In the genomic region with DNA sequence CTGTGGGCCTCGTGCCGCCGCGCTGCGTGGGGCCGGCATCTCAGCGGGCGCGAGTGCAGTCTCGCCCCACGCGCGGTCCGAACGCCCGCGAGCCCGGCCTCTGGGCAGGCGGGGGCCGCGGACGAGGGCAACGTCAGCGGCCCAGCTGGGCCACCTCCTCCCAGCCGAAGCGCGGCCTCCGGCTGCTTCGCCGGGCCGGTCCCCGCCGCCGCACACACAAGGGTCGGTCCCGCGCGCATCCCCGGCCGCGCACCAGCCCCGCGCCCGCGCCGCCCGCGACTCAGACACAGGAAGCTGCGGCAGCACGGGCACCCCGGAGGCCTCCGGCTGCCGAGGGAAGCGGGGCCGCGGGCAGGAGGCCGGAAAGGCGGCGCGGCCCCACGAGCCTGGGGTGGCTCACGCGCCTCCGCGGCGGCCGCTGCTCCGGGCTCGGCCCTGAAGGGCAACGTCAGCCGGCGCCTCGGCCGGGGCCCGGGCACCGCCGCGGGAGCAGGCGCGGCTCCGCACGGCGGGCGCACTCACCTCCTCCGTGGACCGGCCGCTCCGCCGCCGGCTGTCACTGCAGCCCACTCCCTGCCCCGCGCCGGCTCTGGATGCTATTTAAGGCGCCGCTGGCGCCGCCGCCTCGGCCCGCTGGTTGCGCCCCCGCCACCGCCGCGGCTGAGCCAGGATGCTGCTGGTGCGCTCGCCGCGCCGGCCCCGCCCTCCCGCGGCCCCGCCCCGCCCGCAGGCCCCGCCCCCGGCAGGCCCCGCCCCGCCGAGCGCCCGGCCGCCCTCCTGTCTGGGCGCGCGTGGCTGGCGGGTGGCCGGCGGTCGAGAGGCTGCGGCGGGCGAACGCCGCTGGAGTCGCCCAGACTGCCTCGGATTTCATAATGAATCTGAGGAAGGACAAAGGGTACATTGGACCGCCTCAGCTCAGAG, we compare ENCODE assay signal across 8 cellular contexts. TPM values are rescaled to one million over a fixed set of nuclear protein-coding genes. Genes with fewer than 3 reads are reported as not detected.
A peak's percentile ranks its signal among the peaks of the same experiment; 100 is the strongest.
DNase-seq lines count a peak whose midpoint lies in the region; ATAC-seq, FAIRE-seq and TF ChIP-seq lines count a peak whose summit lies in the region.

A gene with protein sequence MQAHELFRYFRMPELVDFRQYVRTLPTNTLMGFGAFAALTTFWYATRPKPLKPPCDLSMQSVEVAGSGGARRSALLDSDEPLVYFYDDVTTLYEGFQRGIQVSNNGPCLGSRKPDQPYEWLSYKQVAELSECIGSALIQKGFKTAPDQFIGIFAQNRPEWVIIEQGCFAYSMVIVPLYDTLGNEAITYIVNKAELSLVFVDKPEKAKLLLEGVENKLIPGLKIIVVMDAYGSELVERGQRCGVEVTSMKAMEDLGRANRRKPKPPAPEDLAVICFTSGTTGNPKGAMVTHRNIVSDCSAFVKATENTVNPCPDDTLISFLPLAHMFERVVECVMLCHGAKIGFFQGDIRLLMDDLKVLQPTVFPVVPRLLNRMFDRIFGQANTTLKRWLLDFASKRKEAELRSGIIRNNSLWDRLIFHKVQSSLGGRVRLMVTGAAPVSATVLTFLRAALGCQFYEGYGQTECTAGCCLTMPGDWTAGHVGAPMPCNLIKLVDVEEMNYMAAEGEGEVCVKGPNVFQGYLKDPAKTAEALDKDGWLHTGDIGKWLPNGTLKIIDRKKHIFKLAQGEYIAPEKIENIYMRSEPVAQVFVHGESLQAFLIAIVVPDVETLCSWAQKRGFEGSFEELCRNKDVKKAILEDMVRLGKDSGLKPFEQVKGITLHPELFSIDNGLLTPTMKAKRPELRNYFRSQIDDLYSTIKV (minus strand): TSS at position 575 of the 921 bp plus-strand sequence. CDS start 22,454 bp downstream, outside the sequence.

- no peaks in the 10 kb centered on the region for H3K36me3 ChIP-seq in K562 (ENCODE audit: control insufficient read depth, insufficient read depth, low read length)

- H3K4me3 ChIP-seq in K562 (peak within 1 kb of the TSS; percentile 64), iPS-18c (ENCODE audit: insufficient read depth, low read depth, low read length) (peak within 1 kb of the TSS; percentile 76), skin epidermis (peak within 1 kb of the TSS; percentile 48 to 86 (median 61))

- peak; percentile 87 for FAIRE-seq in GM12891 (lab: Jason Lieb, UNC)
- FAIRE-seq in K562 (lab: Jason Lieb, UNC) = no peak

- peak; percentile 57 for TF ChIP-seq POLR2A in GM12891 (IDR thresholded peaks at IDR 0.05; ENCODE audit: low read depth, low read length)
- no peak for TF ChIP-seq POLR2A in K562 (conservative IDR thresholded peaks at IDR 0.05)

- DNase-seq in GM12891 (ENCODE audit: insufficient read length, low spot score) (peak; percentile 92), HEK293T (ENCODE audit: extremely low spot score) (peak; percentile 87), NAMALWA (ENCODE audit: low spot score) (peak; percentile 77), UCSD-AML1 (lab: John Stamatoyannopoulos, UW; ENCODE audit: unreplicated experiment) (peak; percentile 63), K562 (ENCODE audit: extremely low read depth in 1 of 4, low spot score in 3 of 4) (peak; percentile 81 to 96 (median 94)), SHP77 treated with DMSO at 0.1 percent for 48 hours (lab: John Stamatoyannopoulos, UW) (no peak)

- no TSS peak for BruUV-seq in K562 (replicated peaks; lab: Mats Ljungman, UMichigan)

- H3K9me3 ChIP-seq in K562 (replicated peaks; ENCODE audit: control insufficient read depth, insufficient read depth, low read depth, low read length) = no peaks in the 10 kb centered on the region
- H3K9me3 ChIP-seq in iPS-18c (ENCODE audit: control insufficient read depth, insufficient read depth, low read length) = no peaks in the 10 kb centered on the region

- 0 out of 6 replicates have a peak, but pooled peaks of 1 of the 3 experiments have one; percentile 6 for TF ChIP-seq CTCF in K562 (IDR thresholded peaks at IDR 0.05 in 2 of 3, conservative IDR thresholded peaks at IDR 0.05 in 1 of 3; ENCODE audit: insufficient read depth in 2 of 3, low read depth in 1 of 3, low read length in 3 of 3)

- no peak for TF ChIP-seq EP300 in K562 (IDR thresholded peaks at IDR 0.05; ENCODE audit: low read length)

- 1% methylated on average over 69 of the region's 139 CpGs for WGBS in K562 (ENCODE audit: insufficient coverage, low coverage, missing lambda C conversion rate)

- ATAC-seq in K562 = peak; percentile 89

- in situ Hi-C loops in K562 (cut with MboI) = no loop called here

- CTCF ChIA-PET in HEK293T (lab: Yijun Ruan, JAX) (no interaction called here), K562 (lab: Yijun Ruan, JAX; ENCODE audit: low intra/inter-chr PET ratio) (no interaction called here)

- H3K4me1 ChIP-seq in K562 (replicated peaks in 1 of 2; ENCODE audit: control insufficient read depth in 2 of 2, insufficient read depth in 2 of 2, low read length in 2 of 2) = peaks cover 21 to 26% of the 10 kb centered on the region in 2 experiments

- POLR2A ChIA-PET in HEK293T (lab: Yijun Ruan, JAX) (interaction anchor here (1.1 to 2.4 kb wide), 3 partner anchors 11 to 353 kb away, joined by 3 to 16 read pairs (median 5); a partner anchor contains a TSS), K562 (lab: Yijun Ruan, JAX) (interaction anchor here (0.9 to 1.0 kb wide), 3 partner anchors 8 to 19 kb away, joined by 3 read pairs; no protein-coding TSS in a partner anchor)

- H3K27ac ChIP-seq in K562 (ENCODE audit: extremely low read depth, low read depth, low read length) = peak within 1 kb of the TSS; percentile 61; the same call in 2 of the 3 replicates
- peak within 1 kb of the TSS; percentile 60 to 87 (median 83) for H3K27ac ChIP-seq in skin epidermis

- no peaks in the 10 kb centered on the region for H3K9me1 ChIP-seq in K562 (ENCODE audit: control insufficient read depth, insufficient read depth, low read length)

- H3K4me2 ChIP-seq in K562 (ENCODE audit: insufficient read depth, low read length) = peak within 1 kb of the TSS; percentile 86

- no peak for TF ChIP-seq RAD21 in K562 (CRISPR knock-in tag; conservative IDR thresholded peaks at IDR 0.05 in 1 of 2, IDR thresholded peaks at IDR 0.05 in 1 of 2)

- peak within 1 kb of the TSS; percentile 95 for H2AFZ ChIP-seq in K562 (ENCODE audit: low read depth, low read length)

- peaks cover 2% of the 10 kb centered on the region; the same call in 1 of the 2 replicates for H4K20me1 ChIP-seq in K562 (replicated peaks; ENCODE audit: control insufficient read depth, insufficient read depth, low read length)

- peaks cover 21% of the 10 kb centered on the region; the same call in 2 of the 3 replicates for H3K79me2 ChIP-seq in K562 (ENCODE audit: control insufficient read depth, insufficient read depth, low read length)

- H3K27me3 ChIP-seq in K562 (ENCODE audit: control insufficient read depth in 2 of 2, insufficient read depth in 2 of 2, low read length in 2 of 2) = no peaks in the 10 kb centered on the region

- H3K9ac ChIP-seq in K562 (ENCODE audit: insufficient read depth in 1 of 2, low read depth in 2 of 2, low read length in 2 of 2) = peak within 1 kb of the TSS; percentile 59 to 96

- intact Hi-C loops in K562 (cut with micrococcal nuclease) = loop anchor here (2.0 to 10.0 kb wide), 2 partner anchors 29 to 79 kb away; no protein-coding TSS in a partner anchor

TF ChIP-seq in GM12891, 5 proteins besides CTCF, POLR2A, EP300 and RAD21:
- peak; percentile 59 for TF ChIP-seq POLR2AphosphoS5 (IDR thresholded peaks at IDR 0.05; ENCODE audit: low read depth, low read length)
- peak; percentile 31; the same call in 1 of the 2 replicates for TF ChIP-seq TAF1 (IDR thresholded peaks at IDR 0.05; ENCODE audit: low read depth, low read length)
- no peak for TF ChIP-seq PAX5 (IDR thresholded peaks at IDR 0.05; ENCODE audit: insufficient read depth, low read length, severe bottlenecking)
- no peak for TF ChIP-seq SPI1 (IDR thresholded peaks at IDR 0.05; ENCODE audit: low read depth, low read length)
- no peak for TF ChIP-seq POU2F2 (IDR thresholded peaks at IDR 0.05; ENCODE audit: low read depth, low read length)

TF ChIP-seq in HEK293T, 16 proteins besides CTCF, POLR2A, EP300 and RAD21 (continues in another document):
- TF ChIP-seq FOXM1 (IDR thresholded peaks at IDR 0.05; ENCODE audit: borderline replicate concordance) (no peak), CTBP1 (IDR thresholded peaks at IDR 0.05; ENCODE audit: borderline replicate concordance) (no peak), ZNF384 (IDR thresholded peaks at IDR 0.05) (no peak), BHLHE40 (IDR thresholded peaks at IDR 0.05; ENCODE audit: borderline replicate concordance) (no peak), HDGF (IDR thresholded peaks at IDR 0.05; ENCODE audit: borderline replicate concordance) (no peak), ARNT (IDR thresholded peaks at IDR 0.05) (no peak), SP1 (IDR thresholded peaks at IDR 0.05) (no peak), FOXA1 (IDR thresholded peaks at IDR 0.05) (no peak)

TF ChIP-seq in K562, 482 proteins besides CTCF, POLR2A, EP300 and RAD21 (continues in another document):
- TF ChIP-seq, protein P1, sequence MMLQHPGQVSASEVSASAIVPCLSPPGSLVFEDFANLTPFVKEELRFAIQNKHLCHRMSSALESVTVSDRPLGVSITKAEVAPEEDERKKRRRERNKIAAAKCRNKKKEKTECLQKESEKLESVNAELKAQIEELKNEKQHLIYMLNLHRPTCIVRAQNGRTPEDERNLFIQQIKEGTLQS (IDR thresholded peaks at IDR 0.05) = no peak
- TF ChIP-seq, protein P1 (CRISPR knock-in tag; conservative IDR thresholded peaks at IDR 0.05) = no peak

RNA-seq across cellular contexts. Expression of the gene that starts here (rescaled TPM):
- 25.2 TPM for polyA plus RNA-seq in GM12891 (2012; ENCODE audit: low read depth, missing spikeins)
- total RNA-seq in K562 (2011; cell fraction: chromatin; rRNA removed; ENCODE audit: low replicate concordance) = 7.8 and 10.5 TPM in 2 replicates
- 3.7 and 4.2 TPM in 2 replicates for total RNA-seq in K562 (2011; cell fraction: nucleolus; rRNA removed)
- total RNA-seq in K562 (2011; cell fraction: nucleoplasm; rRNA removed) = 6.9 and 7.2 TPM in 2 replicates
- total RNA-seq in K562 (2014; rRNA removed) = 14.0 and 14.3 TPM in 2 replicates
- 23.6 and 25.3 TPM in 2 replicates for total RNA-seq in K562 (2014; rRNA removed; fragmentation: Illumina TruSeq; extraction: Trizol)
- 15.2 and 15.9 TPM in 2 replicates for total RNA-seq in K562 (2015; rRNA removed; fragmentation: Illumina TruSeq; extraction: Trizol)
- 22.2 and 22.6 TPM in 2 replicates for total RNA-seq in K562 (2021)
- 6.7 and 21.8 TPM in 2 replicates for polyA plus RNA-seq in K562 (2011; rRNA removed)
- polyA plus RNA-seq in K562 (2011; cell fraction: cytosol; rRNA removed) = 2.9 and 11.7 TPM in 2 replicates
- polyA plus RNA-seq in K562 (2011; cell fraction: nucleus; rRNA removed) = 5.2 and 22.6 TPM in 2 replicates
- 13.0 and 38.4 TPM in 2 replicates for polyA plus RNA-seq in K562 (2012)
- polyA plus RNA-seq in K562 (2014; fragmentation: Illumina TruSeq; extraction: Trizol) = 24.1 and 24.4 TPM in 2 replicates
- polyA plus RNA-seq in K562 (2014; fragmentation: Nextera tagmentation; extraction: Ambion mirVana) = 10 to 100 TPM; 10.2 to 11.3 TPM
- polyA plus RNA-seq in K562 (2014; rRNA removed) = 15.0 TPM in 2 replicates
- polyA minus RNA-seq in K562 (2011; rRNA and poly(A)+ RNA removed) = 9.4 and 28.7 TPM in 2 replicates
- 4.5 and 25.5 TPM in 2 replicates for polyA minus RNA-seq in K562 (2011; cell fraction: cytosol; rRNA and poly(A)+ RNA removed)
- 2.6 and 14.3 TPM in 2 replicates for polyA minus RNA-seq in K562 (2011; cell fraction: nucleus; rRNA and poly(A)+ RNA removed)
